ENCODE assay signal across 21 cellular contexts in the genomic region with DNA sequence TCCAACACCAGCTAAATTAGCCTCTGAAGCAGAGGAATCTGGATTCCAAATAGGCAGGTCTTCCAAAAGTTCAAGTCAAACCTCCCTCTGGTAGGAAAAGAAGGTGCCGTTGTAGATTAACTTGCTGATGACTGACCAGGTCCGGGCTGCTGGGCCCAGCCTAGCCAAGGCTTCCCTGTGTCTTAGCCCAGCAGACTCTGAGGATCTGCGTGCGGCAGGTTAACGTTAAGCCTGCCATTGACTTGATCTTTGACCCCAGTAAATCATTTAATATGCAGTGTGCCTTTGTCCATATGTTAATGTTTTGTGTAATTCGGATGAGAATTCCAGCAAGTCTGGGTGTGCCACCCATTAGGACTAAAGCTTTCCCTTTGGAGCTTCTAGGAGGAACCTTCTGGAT. TPM values are rescaled to one million over a fixed set of nuclear protein-coding genes. Genes with fewer than 3 reads are reported as not detected.
"Had no signal": no experiment of that assay in that cellular context is flagged by ENCODE, and none has a peak within 500 bp of the region (broad histone marks: within the 10 kb centered on the region; RNA-seq: fewer than 3 reads in every experiment).

No MANE protein-coding gene starts in this region.

- H3K4me3 ChIP-seq: heart right ventricle, left lung, skin epidermis had no signal

- H3K27ac ChIP-seq: epithelial cell of prostate, heart right ventricle, left lung, skin epidermis, VCaP had no signal

- H3K27me3 ChIP-seq: left lung had no signal

- FAIRE-seq: astrocyte, bronchial epithelial cell, frontal cortex had no signal

- DNase-seq: activated CD4-positive, alpha-beta T cell treated with anti-CD3 and anti-CD28 coated beads for 1 hour; activated CD4-positive, alpha-beta T cell treated with anti-CD3 and anti-CD28 coated beads, Interleukin-2, amount 50 U/mL, for 4 hours; activated naive CD4-positive, alpha-beta T cell treated with anti-CD3 and anti-CD28 coated beads, Interleukin-2, amount 10 ng/mL, durations not matched to agents 7 days and 5 days; dermis blood vessel endothelial cell; effector memory CD8-positive, alpha-beta T cell; heart right ventricle; left lung; naive thymus-derived CD8-positive, alpha-beta T cell; retina; stimulated activated CD4-positive, alpha-beta T cell treated with anti-CD3 and anti-CD28 coated beads, Interleukin-4, amount 100 ng/mL, for 24 hours; stimulated activated naive CD4-positive, alpha-beta T cell had no signal

- ATAC-seq: effector memory CD8-positive, alpha-beta T cell; heart right ventricle; left lung; naive thymus-derived CD8-positive, alpha-beta T cell had no signal

- H3K36me3 ChIP-seq: heart right ventricle, left lung had no signal

- H3K4me1 ChIP-seq: heart right ventricle, left lung had no signal

- H3K9me3 ChIP-seq: heart right ventricle, left lung had no signal

RNA-seq across cellular contexts. Expression of a gene that starts 50.1 kb away (rescaled TPM):
- total RNA-seq: activated T-helper 2 cell treated with anti-CD3 and anti-CD28 coated beads, Interferon-gamma antibody, Interleukin-2, Interleukin-4, amounts not matched to agents 10 μg/mL and 5 μg/mL and 100 μg/mL, durations not matched to agents 14 hours and 24 hours and 36 hours; dermis blood vessel endothelial cell; frontal cortex; left lung; mononuclear cell; naive thymus-derived CD8-positive, alpha-beta T cell; subcutaneous adipose tissue; T-helper 1 cell treated with Interleukin-12 subunit alpha and Interleukin-12 subunit beta and Interleukin-4 antibody, amounts not matched to agents 30 ng/mL and 1 ng/mL, for 36 hours had no signal
- polyA plus RNA-seq: heart right ventricle; naive thymus-derived CD8-positive, alpha-beta T cell had no signal
